23 cellular contexts compared by ENCODE assay signal in the genomic region with DNA sequence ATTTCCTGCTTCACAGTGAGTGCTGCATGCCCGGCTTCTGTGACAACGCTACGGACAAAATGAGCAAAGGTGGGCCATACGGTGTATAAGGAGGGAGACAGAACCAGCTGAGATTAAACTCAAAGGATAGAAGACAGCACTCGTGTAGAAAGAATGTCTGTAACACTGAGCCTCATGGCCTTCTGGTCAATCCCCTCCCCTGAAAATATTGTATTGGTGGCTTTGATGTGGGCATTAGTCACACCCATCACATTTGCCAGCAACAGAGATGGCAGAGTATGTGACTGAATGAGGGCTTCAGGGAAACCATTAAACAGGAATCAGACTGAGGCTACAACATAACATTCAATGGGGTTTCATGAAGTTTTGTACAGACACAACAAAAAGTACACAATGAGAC.
DNase-seq lines count a peak whose midpoint lies in the region; ATAC-seq and TF ChIP-seq lines count a peak whose summit lies in the region.
"Had no signal": no experiment of that assay in that cellular context is flagged by ENCODE, and none has a peak within 500 bp of the region (broad histone marks: within the 10 kb centered on the region; RNA-seq: fewer than 3 reads in every experiment).

No MANE protein-coding gene starts in this region.

- POLR2A ChIA-PET in activated B cell treated with CpG ODN at 0.5 μM for 24 hours (lab: Charles Lee): interaction anchor here (0.7 kb wide), 1 partner anchor 178 kb away, joined by 3 read pairs; no protein-coding TSS in a partner anchor

- H3K27ac Mint-ChIP-seq in HFFc6 (peak overlapping the region; percentile 4), activated B cell treated with CpG ODN at 0.5 μM for 24 hours (peak overlapping the region; percentile 47)
- H3K27ac Mint-ChIP-seq: activated CD4-positive, alpha-beta T cell treated with anti-CD3 and anti-CD28 coated beads for 36 hours; CD4-positive, alpha-beta memory T cell had no signal

- no peak for TF ChIP-seq POLR2A in vagina (IDR thresholded peaks at IDR 0.05)

- H3K9me3 Mint-ChIP-seq in HFFc6: no peaks in the 10 kb centered on the region
- H3K9me3 Mint-ChIP-seq in activated B cell treated with CpG ODN at 0.5 μM for 24 hours: no peaks in the 10 kb centered on the region
- H3K9me3 Mint-ChIP-seq: activated T-cell treated with anti-CD3 and anti-CD28 coated beads, Interleukin-2, amount 50 U/mL, for 4 hours; nephron had no signal

- H3K27me3 ChIP-seq in lung (ENCODE audit: control insufficient read depth, insufficient read depth) (no peaks in the 10 kb centered on the region), vagina (no peaks in the 10 kb centered on the region)
- H3K27me3 ChIP-seq: cardiac muscle cell, heart right ventricle had no signal

- H3K4me1 ChIP-seq in lung (ENCODE audit: control insufficient read depth in 2 of 2, insufficient read depth in 2 of 2, low read length in 2 of 2) (peaks cover 5 to 20% of the 10 kb centered on the region in 2 donors), vagina (peaks cover 46% of the 10 kb centered on the region)

- H3K9me3 ChIP-seq in lung (ENCODE audit: control insufficient read depth in 2 of 2, insufficient read depth in 1 of 2, low read length in 1 of 2): peaks cover 0 to 1% of the 10 kb centered on the region in 2 donors
- no peaks in the 10 kb centered on the region for H3K9me3 ChIP-seq in vagina
- H3K9me3 ChIP-seq: heart right ventricle had no signal

- H3K36me3 Mint-ChIP-seq in HFFc6 (ENCODE audit: low read depth) (peaks cover 20% of the 10 kb centered on the region), activated B cell treated with CpG ODN at 0.5 μM for 24 hours (ENCODE audit: low read depth) (peaks cover 82% of the 10 kb centered on the region)
- H3K36me3 Mint-ChIP-seq: CD4-positive, alpha-beta memory T cell had no signal

- H3K36me3 ChIP-seq in lung (ENCODE audit: control insufficient read depth in 2 of 2, insufficient read depth in 2 of 2, low read length in 2 of 2) (peaks cover 1 to 10% of the 10 kb centered on the region in 2 donors), vagina (no peaks in the 10 kb centered on the region)

- 89 to 92% methylated on average over 5 of the region's 5 CpGs for WGBS in lung, 2 donors

- no peak overlapping the region for H3K4me3 ChIP-seq in lung
- H3K4me3 ChIP-seq in vagina: no peak overlapping the region
- H3K4me3 ChIP-seq: cardiac muscle cell, heart right ventricle had no signal

- intact Hi-C loops in activated B cell treated with CpG ODN at 0.5 μM for 24 hours (cut with micrococcal nuclease) (loop anchor here (10.0 kb wide), 1 partner anchor 1008 kb away; no protein-coding TSS in a partner anchor), vagina (cut with DNase I) (loop anchor here (10.0 kb wide), 1 partner anchor 338 kb away; the partner anchor contains the start of gene TCF4)

- TF ChIP-seq CTCF in HFFc6 (IDR thresholded peaks at IDR 0.05) (no peak), activated B cell treated with CpG ODN at 0.5 μM for 24 hours (IDR thresholded peaks at IDR 0.05) (no peak), lung (IDR thresholded peaks at IDR 0.05; ENCODE audit: control extremely low read depth, extremely low read depth) (no peak), vagina (IDR thresholded peaks at IDR 0.05) (no peak)

- CTCF ChIA-PET in activated B cell treated with CpG ODN at 0.5 μM for 24 hours (lab: Charles Lee): interaction anchor here (0.5 to 4.3 kb wide), 2 partner anchors 13 to 1111 kb away, joined by 4 to 31 read pairs; no protein-coding TSS in a partner anchor

- DNase-seq in HFFc6 (no peak), activated B cell treated with CpG ODN at 0.5 μM for 24 hours (no peak), lung (ENCODE audit: low spot score) (no peak), vagina (ENCODE audit: extremely low spot score in 2 of 2) (no peak), DMS79 treated with DMSO at 0.1 percent for 48 hours (lab: John Stamatoyannopoulos, UW) (no peak), HK-2 (ENCODE audit: unreplicated experiment) (no peak), GF-D8 (lab: John Stamatoyannopoulos, UW) (no peak)
- DNase-seq: activated CD4-positive, alpha-beta T cell treated with anti-CD3 and anti-CD28 coated beads for 36 hours; activated naive CD4-positive, alpha-beta T cell treated with Interleukin-2 at 50 U/mL for 16 hours; activated T-cell treated with anti-CD3 and anti-CD28 coated beads, Interleukin-2, amount 50 U/mL, for 4 hours; CD4-positive, alpha-beta memory T cell; cortex of kidney; DMS153; heart right ventricle; midbrain; NCI-H1436; NCI-H2171; NCI-H69; posterior cingulate gyrus; substantia nigra had no signal

- ATAC-seq in activated B cell treated with CpG ODN at 0.5 μM for 24 hours (ENCODE audit: low read depth) (no peak), lung (ENCODE audit: insufficient read depth, low FRiP score) (no peak)
- ATAC-seq: activated T-cell treated with anti-CD3 and anti-CD28 coated beads, Interleukin-2, amount 50 U/mL, for 4 hours; heart right ventricle; left lobe of liver had no signal

- H3K4me3 Mint-ChIP-seq in HFFc6 (no peak overlapping the region), activated B cell treated with CpG ODN at 0.5 μM for 24 hours (no peak overlapping the region)
- H3K4me3 Mint-ChIP-seq: activated CD4-positive, alpha-beta T cell treated with anti-CD3 and anti-CD28 coated beads for 36 hours; activated T-cell treated with anti-CD3 and anti-CD28 coated beads, Interleukin-2, amount 50 U/mL, for 4 hours; CD4-positive, alpha-beta memory T cell; nephron had no signal

- H3K27me3 Mint-ChIP-seq in HFFc6 (ENCODE audit: insufficient read depth) (no peaks in the 10 kb centered on the region; the same call in 1 of the 2 replicates), activated B cell treated with CpG ODN at 0.5 μM for 24 hours (no peaks in the 10 kb centered on the region)
- H3K27me3 Mint-ChIP-seq: activated CD4-positive, alpha-beta T cell treated with anti-CD3 and anti-CD28 coated beads for 36 hours had no signal

- H3K27ac ChIP-seq in lung (ENCODE audit: low read depth in 1 of 2, low read length in 1 of 2) (peak overlapping the region; percentile 11 to 13), vagina (peak overlapping the region; percentile 6)
- H3K27ac ChIP-seq: cardiac muscle cell had no signal

- H3K4me1 Mint-ChIP-seq in HFFc6 (ENCODE audit: low read depth) (peaks cover 88% of the 10 kb centered on the region), activated B cell treated with CpG ODN at 0.5 μM for 24 hours (peaks cover 91% of the 10 kb centered on the region)
- H3K4me1 Mint-ChIP-seq: CD4-positive, alpha-beta memory T cell had no signal
